8 cellular contexts compared by ENCODE assay signal in the genomic region with DNA sequence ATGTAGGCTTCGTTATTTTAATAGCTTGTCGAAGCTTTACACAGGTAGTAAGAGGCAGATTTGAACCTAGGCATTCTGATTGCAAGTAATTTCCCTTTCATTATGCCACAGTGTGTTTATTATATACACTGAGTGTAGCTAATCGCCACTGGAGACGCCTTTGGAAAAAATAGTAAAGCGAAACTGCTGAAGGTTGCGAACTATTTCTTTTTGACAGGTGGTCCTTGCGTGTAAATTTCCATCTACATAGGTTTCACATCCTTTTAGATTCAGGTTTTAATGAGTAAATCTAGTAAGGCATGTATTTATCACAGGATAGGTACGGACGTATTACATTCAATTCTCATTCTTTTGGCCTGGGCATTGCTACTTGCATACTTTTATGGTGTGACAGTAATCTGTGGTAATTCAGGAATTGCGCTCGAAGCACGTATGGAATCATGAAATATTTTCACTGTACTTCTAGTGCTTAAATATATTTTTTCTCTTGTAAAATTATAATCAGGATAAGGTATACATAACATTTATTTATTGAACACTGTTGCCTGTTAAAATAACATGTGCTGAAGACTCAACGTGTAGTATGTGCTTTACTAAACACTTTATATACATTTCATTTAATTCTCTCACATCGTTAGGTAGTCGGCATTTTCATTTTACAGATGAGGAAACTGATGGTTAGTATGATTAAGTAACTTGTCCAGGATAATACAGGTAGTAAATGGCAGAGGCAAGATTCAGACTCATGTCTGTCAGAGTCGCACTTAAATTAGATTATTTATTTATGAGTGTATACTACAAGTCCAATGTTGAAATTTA. TPM values are rescaled to one million over a fixed set of nuclear protein-coding genes. Genes with fewer than 3 reads are reported as not detected.
A peak's percentile ranks its signal among the peaks of the same experiment; 100 is the strongest.
DNase-seq lines count a peak whose midpoint lies in the region; ATAC-seq and TF ChIP-seq lines count a peak whose summit lies in the region.

No MANE protein-coding gene starts in this region.

- TF ChIP-seq POLR2A in stomach (IDR thresholded peaks at IDR 0.05) = no peak

- H3K4me3 ChIP-seq in LNCaP clone FGC (ENCODE audit: low read depth, low read length) (peak overlapping the region; percentile 88), iPS-15b (ENCODE audit: low read depth, low read length) (peak overlapping the region; percentile 84), stomach (peak overlapping the region; percentile 71 to 100 (median 86))

- H3K27ac ChIP-seq in stomach = peak overlapping the region in 4 of 5 donors; percentile 97 to 99 (median 98)

- peak; percentile 55 for DNase-seq in activated naive CD4-positive, alpha-beta T cell treated with anti-CD3 and anti-CD28 coated beads for 36 hours
- DNase-seq in activated naive CD4-positive, alpha-beta T cell treated with anti-CD3 and anti-CD28 coated beads, Interleukin-2, amount 50 U/mL, for 16 hours = no peak
- DNase-seq in LNCaP clone FGC (ENCODE audit: low read depth) = no peak
- DNase-seq in activated T-helper 1 cell treated with anti-CD3 and anti-CD28 coated beads, Interleukin-12 subunit alpha, Interleukin-12 subunit beta, Interleukin-2, Interleukin-4 antibody, amounts not matched to agents 30 ng/mL and 10 ng/mL and 1 ng/mL, durations not matched to agents 14 hours and 24 hours and 36 hours (ENCODE audit: low spot score) = no peak
- DNase-seq in stomach = no peak

- no peak for TF ChIP-seq EP300 in stomach (IDR thresholded peaks at IDR 0.05)

- H3K36me3 ChIP-seq in iPS-15b (ENCODE audit: control insufficient read depth, insufficient read depth, low read length) (no peaks in the 10 kb centered on the region), stomach (no peaks in the 10 kb centered on the region)

- H3K27me3 ChIP-seq in iPS-15b (ENCODE audit: control insufficient read depth, insufficient read depth, low read length) (peaks cover 11% of the 10 kb centered on the region), stomach (no peaks in the 10 kb centered on the region)

- H3K9me3 ChIP-seq in iPS-15b (ENCODE audit: control insufficient read depth, insufficient read depth, low read length) = no peaks in the 10 kb centered on the region
- no peaks in the 10 kb centered on the region for H3K9me3 ChIP-seq in stomach

- CTCF ChIA-PET in activated naive CD4-positive, alpha-beta T cell treated with anti-CD3 and anti-CD28 coated beads for 36 hours (lab: Charles Lee) = interaction anchor here (1.1 kb wide), 1 partner anchor 29 kb away, joined by 3 read pairs; no protein-coding TSS in a partner anchor

- no peak for TF ChIP-seq CTCF in LNCaP clone FGC (IDR thresholded peaks at IDR 0.05; ENCODE audit: control insufficient read depth, extremely low read depth, insufficient read depth)
- no peak for TF ChIP-seq CTCF in stomach (IDR thresholded peaks at IDR 0.05)

- H3K4me1 ChIP-seq in iPS-15b (ENCODE audit: control insufficient read depth, insufficient read depth, low read length) (peaks cover 15% of the 10 kb centered on the region), stomach (peaks cover 28 to 72% (median 45%) of the 10 kb centered on the region in 4 donors)

- peak overlapping the region; percentile 99 for H3K4me3 Mint-ChIP-seq in activated naive CD4-positive, alpha-beta T cell treated with anti-CD3 and anti-CD28 coated beads for 36 hours
- H3K4me3 Mint-ChIP-seq in activated T-helper 1 cell treated with anti-CD3 and anti-CD28 coated beads, Interleukin-12 subunit alpha, Interleukin-12 subunit beta, Interleukin-2, Interleukin-4 antibody, amounts not matched to agents 30 ng/mL and 10 ng/mL and 1 ng/mL, durations not matched to agents 14 hours and 24 hours and 36 hours = peak overlapping the region; percentile 100

- H3K9ac ChIP-seq in iPS-15b (ENCODE audit: low read depth, low read length) = no peak overlapping the region

- WGBS in stomach, 5 donors = 17 to 27% (median 19%) methylated on average over 16 of the region's 16 CpGs

- no peaks in the 10 kb centered on the region for H3K9me3 Mint-ChIP-seq in activated naive CD4-positive, alpha-beta T cell treated with anti-CD3 and anti-CD28 coated beads for 36 hours
- no peaks in the 10 kb centered on the region for H3K9me3 Mint-ChIP-seq in activated T-helper 1 cell treated with anti-CD3 and anti-CD28 coated beads, Interleukin-12 subunit alpha, Interleukin-12 subunit beta, Interleukin-2, Interleukin-4 antibody, amounts not matched to agents 30 ng/mL and 10 ng/mL and 1 ng/mL, durations not matched to agents 14 hours and 24 hours and 36 hours

- peaks cover 2% of the 10 kb centered on the region for H3K36me3 Mint-ChIP-seq in activated naive CD4-positive, alpha-beta T cell treated with anti-CD3 and anti-CD28 coated beads for 36 hours (ENCODE audit: low read depth)
- peaks cover 6% of the 10 kb centered on the region for H3K36me3 Mint-ChIP-seq in activated T-helper 1 cell treated with anti-CD3 and anti-CD28 coated beads, Interleukin-12 subunit alpha, Interleukin-12 subunit beta, Interleukin-2, Interleukin-4 antibody, amounts not matched to agents 30 ng/mL and 10 ng/mL and 1 ng/mL, durations not matched to agents 14 hours and 24 hours and 36 hours (ENCODE audit: low read depth)

- ATAC-seq in GM21515 (IDR thresholded peaks at IDR 0.05; ENCODE audit: unreplicated experiment) = no peak
- no peak for ATAC-seq in GM18907 (IDR thresholded peaks at IDR 0.05; ENCODE audit: unreplicated experiment)

- intact Hi-C loops in activated naive CD4-positive, alpha-beta T cell treated with anti-CD3 and anti-CD28 coated beads for 36 hours (cut with micrococcal nuclease) = loop anchor here (1.0 to 2.0 kb wide), 2 partner anchors 64 to 406 kb away; a partner anchor contains a TSS
- intact Hi-C loops in activated T-helper 1 cell treated with anti-CD3 and anti-CD28 coated beads, Interleukin-12 subunit alpha, Interleukin-12 subunit beta, Interleukin-2, Interleukin-4 antibody, amounts not matched to agents 30 ng/mL and 10 ng/mL and 1 ng/mL, durations not matched to agents 14 hours and 24 hours and 36 hours (cut with micrococcal nuclease) = loop anchor here (2.0 kb wide), 3 partner anchors 14 to 406 kb away; a partner anchor contains a TSS
- intact Hi-C loops in stomach (cut with DNase I; ENCODE audit: low total_unique reads) = no loop called here

- H3K27ac Mint-ChIP-seq in activated naive CD4-positive, alpha-beta T cell treated with anti-CD3 and anti-CD28 coated beads for 36 hours = peak overlapping the region; percentile 98
- peak overlapping the region; percentile 100 for H3K27ac Mint-ChIP-seq in activated T-helper 1 cell treated with anti-CD3 and anti-CD28 coated beads, Interleukin-12 subunit alpha, Interleukin-12 subunit beta, Interleukin-2, Interleukin-4 antibody, amounts not matched to agents 30 ng/mL and 10 ng/mL and 1 ng/mL, durations not matched to agents 14 hours and 24 hours and 36 hours

- peaks cover 50% of the 10 kb centered on the region for H3K4me1 Mint-ChIP-seq in activated naive CD4-positive, alpha-beta T cell treated with anti-CD3 and anti-CD28 coated beads for 36 hours (ENCODE audit: low read depth)
- peaks cover 53% of the 10 kb centered on the region for H3K4me1 Mint-ChIP-seq in activated T-helper 1 cell treated with anti-CD3 and anti-CD28 coated beads, Interleukin-12 subunit alpha, Interleukin-12 subunit beta, Interleukin-2, Interleukin-4 antibody, amounts not matched to agents 30 ng/mL and 10 ng/mL and 1 ng/mL, durations not matched to agents 14 hours and 24 hours and 36 hours (ENCODE audit: low read depth)

- no peaks in the 10 kb centered on the region for H3K27me3 Mint-ChIP-seq in activated naive CD4-positive, alpha-beta T cell treated with anti-CD3 and anti-CD28 coated beads for 36 hours (ENCODE audit: low read depth)
- H3K27me3 Mint-ChIP-seq in activated T-helper 1 cell treated with anti-CD3 and anti-CD28 coated beads, Interleukin-12 subunit alpha, Interleukin-12 subunit beta, Interleukin-2, Interleukin-4 antibody, amounts not matched to agents 30 ng/mL and 10 ng/mL and 1 ng/mL, durations not matched to agents 14 hours and 24 hours and 36 hours (ENCODE audit: insufficient read depth) = no peaks in the 10 kb centered on the region

RNA-seq across cellular contexts. Expression of a gene that starts 1.8 kb away (rescaled TPM):
- total RNA-seq in activated naive CD4-positive, alpha-beta T cell treated with anti-CD3 and anti-CD28 coated beads for 36 hours = 10 to 100 TPM; 72.5 to 76.8 TPM
- 98.8 and 109 TPM in 2 replicates for total RNA-seq in activated T-helper 1 cell treated with anti-CD3 and anti-CD28 coated beads, Interleukin-12 subunit alpha, Interleukin-12 subunit beta, Interleukin-2, Interleukin-4 antibody, amounts not matched to agents 30 ng/mL and 10 ng/mL and 1 ng/mL, durations not matched to agents 14 hours and 24 hours and 36 hours
- 100 to 1,000 TPM in 4 of 5 donors, 10 to 100 TPM in 1; 58.2 to 384 (median 136) TPM for total RNA-seq in stomach
- 10 to 100 TPM; 11.8 to 62.8 (median 14.7) TPM for polyA plus RNA-seq in stomach

RNA-seq across cellular contexts. Expression of a gene that starts 47.6 kb away (rescaled TPM):
- 1 to 10 TPM; 2.2 to 3.2 TPM for total RNA-seq in activated naive CD4-positive, alpha-beta T cell treated with anti-CD3 and anti-CD28 coated beads for 36 hours
- 0.20 and 0.29 TPM in 2 replicates for total RNA-seq in activated T-helper 1 cell treated with anti-CD3 and anti-CD28 coated beads, Interleukin-12 subunit alpha, Interleukin-12 subunit beta, Interleukin-2, Interleukin-4 antibody, amounts not matched to agents 30 ng/mL and 10 ng/mL and 1 ng/mL, durations not matched to agents 14 hours and 24 hours and 36 hours
- 10 to 100 TPM in 3 of 5 donors, 1 to 10 TPM in 1, not detected in 1; 2.7 to 23.1 (median 16.7) TPM for total RNA-seq in stomach
- polyA plus RNA-seq in stomach = 100 to 1,000 TPM in 1 of 3 donors, 10 to 100 TPM in 2; 19.0 to 153 (median 33.9) TPM
